ENCODE assay signal across 8 cellular contexts in genomic region chr9:35162605-35163315, GRCh38. TPM values are rescaled to one million over a fixed set of nuclear protein-coding genes. Genes with fewer than 3 reads are reported as not detected.
A peak's percentile ranks its signal among the peaks of the same experiment; 100 is the strongest.
DNase-seq lines count a peak whose midpoint lies in the region; ATAC-seq and TF ChIP-seq lines count a peak whose summit lies in the region.

No MANE protein-coding gene starts in this region.

- H3K27me3 Mint-ChIP-seq in CD4-positive, CD25-positive, alpha-beta regulatory T cell = peaks cover 20% of the 10 kb centered on the region
- H3K27me3 Mint-ChIP-seq in mesothelial cell of epicardium (ENCODE audit: low read depth) = no peaks in the 10 kb centered on the region

- H3K4me3 ChIP-seq in CD4-positive, CD25-positive, alpha-beta regulatory T cell (ENCODE audit: low read depth, low read length) = peak overlapping the region; percentile 68
- peak overlapping the region; percentile 69 for H3K4me3 ChIP-seq in LNCaP clone FGC (ENCODE audit: low read depth, low read length)

- peaks cover 10% of the 10 kb centered on the region for H3K4me1 ChIP-seq in CD4-positive, CD25-positive, alpha-beta regulatory T cell (ENCODE audit: control insufficient read depth, insufficient read depth, low read length, poor library complexity, severe bottlenecking)

- H3K36me3 ChIP-seq in CD4-positive, CD25-positive, alpha-beta regulatory T cell (ENCODE audit: control insufficient read depth, insufficient read depth, low read length) = no peaks in the 10 kb centered on the region

- H3K27ac ChIP-seq in CD4-positive, CD25-positive, alpha-beta regulatory T cell (ENCODE audit: insufficient read depth, low read length, poor library complexity, severe bottlenecking) = no peak overlapping the region

- peaks cover 0 to 2% (median 0%) of the 10 kb centered on the region in 7 donors for H3K9me3 Mint-ChIP-seq in CD4-positive, CD25-positive, alpha-beta regulatory T cell
- H3K9me3 Mint-ChIP-seq in mesothelial cell of epicardium = no peaks in the 10 kb centered on the region

- peak overlapping the region; percentile 53 to 93 (median 88) for H3K4me3 Mint-ChIP-seq in CD4-positive, CD25-positive, alpha-beta regulatory T cell
- H3K4me3 Mint-ChIP-seq in mesothelial cell of epicardium = peak overlapping the region; percentile 96

- in situ Hi-C loops in GM13976 (cut with MboI; ENCODE audit: low sequenced_read_pairs, unreplicated experiment) = no loop called here

- H3K4me1 Mint-ChIP-seq in CD4-positive, CD25-positive, alpha-beta regulatory T cell = peaks cover 0 to 18% (median 9%) of the 10 kb centered on the region in 4 donors
- H3K4me1 Mint-ChIP-seq in mesothelial cell of epicardium = peaks cover 29% of the 10 kb centered on the region

- DNase-seq in CD4-positive, CD25-positive, alpha-beta regulatory T cell = peak in 2 of 3 donors; percentile 1 to 11
- DNase-seq in LNCaP clone FGC (ENCODE audit: low read depth) (no peak), cerebellar cortex (ENCODE audit: low spot score) (peak; percentile 68), mesothelial cell of epicardium (ENCODE audit: low spot score in 2 of 2, unreplicated experiment in 2 of 2) (no peak), GDM1 (lab: John Stamatoyannopoulos, UW) (no peak), UCSD-AML1 (lab: John Stamatoyannopoulos, UW; ENCODE audit: unreplicated experiment) (no peak), GM13976 (ENCODE audit: low spot score) (no peak)

- TF ChIP-seq CTCF in LNCaP clone FGC (IDR thresholded peaks at IDR 0.05; ENCODE audit: control insufficient read depth, extremely low read depth, insufficient read depth) (no peak), mesothelial cell of epicardium (IDR thresholded peaks at IDR 0.05; ENCODE audit: unreplicated experiment) (no peak), GM13976 (IDR thresholded peaks at IDR 0.05; ENCODE audit: borderline replicate concordance, control extremely low read depth, extremely low read depth, insufficient read depth, missing control alignments) (no peak)

- peaks cover 19% of the 10 kb centered on the region for H3K27me3 ChIP-seq in CD4-positive, CD25-positive, alpha-beta regulatory T cell (ENCODE audit: control insufficient read depth, insufficient read depth, low read length)

- H3K36me3 Mint-ChIP-seq in CD4-positive, CD25-positive, alpha-beta regulatory T cell = no peaks in the 10 kb centered on the region
- H3K36me3 Mint-ChIP-seq in mesothelial cell of epicardium = no peaks in the 10 kb centered on the region

- peak overlapping the region in 2 of 3 donors; percentile 77 to 87 for H3K27ac Mint-ChIP-seq in CD4-positive, CD25-positive, alpha-beta regulatory T cell
- H3K27ac Mint-ChIP-seq in mesothelial cell of epicardium = peak overlapping the region; percentile 97

- no peaks in the 10 kb centered on the region for H3K9me3 ChIP-seq in CD4-positive, CD25-positive, alpha-beta regulatory T cell (ENCODE audit: control insufficient read depth in 2 of 2, low read length in 2 of 2)

- ATAC-seq in CD4-positive, CD25-positive, alpha-beta regulatory T cell (ENCODE audit: low read depth in 2 of 2) = peak; percentile 25 to 26
- ATAC-seq in HG03108 (IDR thresholded peaks at IDR 0.05; ENCODE audit: unreplicated experiment) = no peak

RNA-seq across cellular contexts. Expression of gene UNC13B, which starts 1.0 kb away (rescaled TPM):
- 0.96 TPM for total RNA-seq in CD4-positive, CD25-positive, alpha-beta regulatory T cell
- under 1 TPM in 2 of 4 donors, not detected in 2; 0.14 to 0.20 TPM for polyA plus RNA-seq in CD4-positive, CD25-positive, alpha-beta regulatory T cell
- total RNA-seq in mesothelial cell of epicardium = 28.1 to 31.0 TPM (median 29.9 TPM) in 3 replicates

RNA-seq across cellular contexts. Expression of gene ATOSB, which starts 47.1 kb away (rescaled TPM):
- 7.2 TPM for total RNA-seq in CD4-positive, CD25-positive, alpha-beta regulatory T cell
- 1 to 10 TPM; 2.1 to 5.1 (median 3.5) TPM for polyA plus RNA-seq in CD4-positive, CD25-positive, alpha-beta regulatory T cell
- 19.2 to 21.7 TPM (median 21.0 TPM) in 3 replicates for total RNA-seq in mesothelial cell of epicardium

RNA-seq across cellular contexts. Expression of gene STOML2, which starts 59.8 kb away (rescaled TPM):
- total RNA-seq in CD4-positive, CD25-positive, alpha-beta regulatory T cell = 35.7 TPM
- 100 to 1,000 TPM in 1 of 4 donors, 10 to 100 TPM in 3; 87.6 to 107 (median 93.7) TPM for polyA plus RNA-seq in CD4-positive, CD25-positive, alpha-beta regulatory T cell
- total RNA-seq in mesothelial cell of epicardium = 92.2 to 95.3 TPM (median 93.4 TPM) in 3 replicates

Comparison
In these comparisons a context has a peak if more than half of its experiments do, and no peak if none do; other contexts are left out.
1. DNase-seq: peak in CD4-positive, CD25-positive, alpha-beta regulatory T cell (2 of 3) and cerebellar cortex (single experiment); none in LNCaP clone FGC (single experiment), mesothelial cell of epicardium (0 of 2), GDM1 (single experiment), UCSD-AML1 (single experiment) and GM13976 (single experiment).
2. RNA of gene UNC13B, which starts 1.0 kb away (total RNA-seq): 28.1 to 31.0 TPM in mesothelial cell of epicardium; 0.96 TPM in CD4-positive, CD25-positive, alpha-beta regulatory T cell (single experiment); every median in the first group is over 10 times any median in the second.